In genomic region chr17:40419559-40420331, GRCh38 we compare ENCODE assay signal across 11 cellular contexts. TPM values are rescaled to one million over a fixed set of nuclear protein-coding genes. Genes with fewer than 3 reads are reported as not detected.
DNase-seq lines count a peak whose midpoint lies in the region; ATAC-seq and TF ChIP-seq lines count a peak whose summit lies in the region.
"Had no signal": no experiment of that assay in that cellular context is flagged by ENCODE, and none has a peak within 500 bp of the region (broad histone marks: within the 10 kb centered on the region; RNA-seq: fewer than 3 reads in every experiment).

No MANE protein-coding gene starts in this region.

- CTCF ChIA-PET in Calu3 (lab: Charles Lee) = interaction anchor here (0.5 to 18.0 kb wide), 23 partner anchors 9 to 697 kb away, joined by 3 to 498 read pairs (median 5); partner anchors contain the start of genes GJD3 and PSMD3
- CTCF ChIA-PET in activated B cell treated with CpG ODN at 0.5 μM for 24 hours (lab: Charles Lee) = no interaction called here
- CTCF ChIA-PET in naive thymus-derived CD4-positive, alpha-beta T cell (lab: Charles Lee) = interaction anchor here (0.6 to 1.3 kb wide), 2 partner anchors 84 to 196 kb away, joined by 3 to 4 read pairs; no protein-coding TSS in a partner anchor

- H3K27me3 ChIP-seq in naive thymus-derived CD4-positive, alpha-beta T cell (ENCODE audit: control insufficient read depth in 2 of 2, insufficient read depth in 2 of 2, low read length in 2 of 2) = peaks cover 0 to 5% of the 10 kb centered on the region in 2 donors

- H3K36me3 Mint-ChIP-seq in Calu3 (ENCODE audit: insufficient read depth, unreplicated experiment) = peaks cover 49% of the 10 kb centered on the region
- H3K36me3 Mint-ChIP-seq in IgD-negative memory B cell = no peaks in the 10 kb centered on the region
- H3K36me3 Mint-ChIP-seq in activated B cell treated with CpG ODN at 0.5 μM for 24 hours (ENCODE audit: low read depth) = peaks cover 5% of the 10 kb centered on the region
- H3K36me3 Mint-ChIP-seq in naive thymus-derived CD4-positive, alpha-beta T cell = peaks cover 0 to 10% (median 0%) of the 10 kb centered on the region in 5 donors

- H3K4me1 Mint-ChIP-seq in Calu3 (ENCODE audit: low read depth, unreplicated experiment) (peaks cover 42% of the 10 kb centered on the region), IgD-negative memory B cell (peaks cover 13 to 18% (median 16%) of the 10 kb centered on the region in 3 donors), activated B cell treated with CpG ODN at 0.5 μM for 24 hours (peaks cover 24% of the 10 kb centered on the region)
- H3K4me1 Mint-ChIP-seq in naive thymus-derived CD4-positive, alpha-beta T cell = peaks cover 6 to 35% (median 23%) of the 10 kb centered on the region in 7 donors

- POLR2A ChIA-PET in activated B cell treated with CpG ODN at 0.5 μM for 24 hours (lab: Charles Lee) = interaction anchor here (0.5 to 0.7 kb wide), 2 partner anchors 86 to 197 kb away, joined by 3 to 4 read pairs; no protein-coding TSS in a partner anchor
- POLR2A ChIA-PET in naive thymus-derived CD4-positive, alpha-beta T cell (lab: Charles Lee) = interaction anchor here (0.6 kb wide), 1 partner anchor 12 kb away, joined by 3 read pairs; no protein-coding TSS in a partner anchor

- ATAC-seq in activated B cell treated with CpG ODN at 0.5 μM for 24 hours (ENCODE audit: low read depth) (no peak), HG02840 (IDR thresholded peaks at IDR 0.05; ENCODE audit: low FRiP score, unreplicated experiment) (no peak)
- no peak for ATAC-seq in naive thymus-derived CD4-positive, alpha-beta T cell

- H3K4me1 ChIP-seq in naive thymus-derived CD4-positive, alpha-beta T cell (ENCODE audit: control insufficient read depth in 2 of 2, insufficient read depth in 2 of 2, low read length in 2 of 2) = peaks cover 0 to 16% of the 10 kb centered on the region in 2 donors

- peak overlapping the region; percentile 2 for H3K4me3 Mint-ChIP-seq in Calu3 (ENCODE audit: low read depth, unreplicated experiment)
- H3K4me3 Mint-ChIP-seq in IgD-negative memory B cell = peak overlapping the region; percentile 64 to 93 (median 80)
- H3K4me3 Mint-ChIP-seq in activated B cell treated with CpG ODN at 0.5 μM for 24 hours = peak overlapping the region; percentile 61
- H3K4me3 Mint-ChIP-seq in naive thymus-derived CD4-positive, alpha-beta T cell = peak overlapping the region; percentile 60 to 85 (median 76)

- H3K27me3 Mint-ChIP-seq in Calu3 (ENCODE audit: unreplicated experiment) (no peaks in the 10 kb centered on the region), IgD-negative memory B cell (peaks cover 2% of the 10 kb centered on the region), activated B cell treated with CpG ODN at 0.5 μM for 24 hours (no peaks in the 10 kb centered on the region)
- H3K27me3 Mint-ChIP-seq in naive thymus-derived CD4-positive, alpha-beta T cell = peaks cover 0 to 2% (median 0%) of the 10 kb centered on the region in 5 donors

- H3K9me3 ChIP-seq in naive thymus-derived CD4-positive, alpha-beta T cell (ENCODE audit: control insufficient read depth in 2 of 3, low read length in 3 of 3) = no peaks in the 10 kb centered on the region
- H3K9me3 ChIP-seq: esophagus muscularis mucosa had no signal

- DNase-seq in Calu3 = peak; percentile 71
- no peak for DNase-seq in activated B cell treated with CpG ODN at 0.5 μM for 24 hours
- peak in 2 of 9 donors; percentile 21 to 29 for DNase-seq in naive thymus-derived CD4-positive, alpha-beta T cell
- DNase-seq in GM19240 (ENCODE audit: insufficient read length, low spot score) = no peak
- no peak for DNase-seq in AG08396 (ENCODE audit: low spot score)
- DNase-seq: activated gamma-delta T cell treated with Interleukin-2 at 50 U/mL for 16 hours had no signal

- H3K27ac Mint-ChIP-seq in Calu3 (ENCODE audit: unreplicated experiment) = peak overlapping the region; percentile 34
- peak overlapping the region in 1 of 3 donors; percentile 20 for H3K27ac Mint-ChIP-seq in IgD-negative memory B cell
- no peak overlapping the region for H3K27ac Mint-ChIP-seq in activated B cell treated with CpG ODN at 0.5 μM for 24 hours
- peak overlapping the region in 8 of 9 donors; percentile 15 to 89 (median 80) for H3K27ac Mint-ChIP-seq in naive thymus-derived CD4-positive, alpha-beta T cell

- intact Hi-C loops in Calu3 (cut with micrococcal nuclease; ENCODE audit: unreplicated experiment) (loop anchor here (5.0 to 10.0 kb wide), 5 partner anchors 113 to 797 kb away; partner anchors contain the start of genes ERBB2, LRRC3C and ORMDL3), activated B cell treated with CpG ODN at 0.5 μM for 24 hours (cut with micrococcal nuclease) (loop anchor here (5.0 to 10.0 kb wide), 5 partner anchors 113 to 1248 kb away; partner anchors contain the start of gene CDC6)
- intact Hi-C loops in naive thymus-derived CD4-positive, alpha-beta T cell (cut with micrococcal nuclease) = loop anchor here in 1 of 2 donors (5.0 kb wide), 3 partner anchors 102 to 202 kb away; partner anchors contain the start of genes CDC6 and WIPF2

- no peak for TF ChIP-seq CTCF in Calu3 (IDR thresholded peaks at IDR 0.05; ENCODE audit: unreplicated experiment)
- no peak for TF ChIP-seq CTCF in activated B cell treated with CpG ODN at 0.5 μM for 24 hours (IDR thresholded peaks at IDR 0.05)

- no peak overlapping the region for H3K27ac ChIP-seq in naive thymus-derived CD4-positive, alpha-beta T cell (ENCODE audit: low read depth, low read length)

- H3K36me3 ChIP-seq in naive thymus-derived CD4-positive, alpha-beta T cell (ENCODE audit: control insufficient read depth in 2 of 3, insufficient read depth in 3 of 3, low read length in 3 of 3) = no peaks in the 10 kb centered on the region
- H3K36me3 ChIP-seq: esophagus muscularis mucosa had no signal

- no peaks in the 10 kb centered on the region for H3K9me3 Mint-ChIP-seq in Calu3 (ENCODE audit: low read depth, unreplicated experiment)
- H3K9me3 Mint-ChIP-seq in IgD-negative memory B cell = no peaks in the 10 kb centered on the region
- no peaks in the 10 kb centered on the region for H3K9me3 Mint-ChIP-seq in activated B cell treated with CpG ODN at 0.5 μM for 24 hours
- no peaks in the 10 kb centered on the region for H3K9me3 Mint-ChIP-seq in naive thymus-derived CD4-positive, alpha-beta T cell

- no peak overlapping the region for H3K4me3 ChIP-seq in naive thymus-derived CD4-positive, alpha-beta T cell (ENCODE audit: low read length)
- H3K4me3 ChIP-seq: esophagus muscularis mucosa, lung had no signal

- no TSS peak for BruUV-seq in Calu3 (replicated peaks; lab: Mats Ljungman, UMichigan)

RNA-seq across cellular contexts. Expression of gene TOP2A, which starts 2.0 kb away (rescaled TPM):
- total RNA-seq in Calu3 (2022) (1,389 and 1,672 TPM in 2 replicates), activated B cell treated with CpG ODN at 0.5 μM for 24 hours (5.3 and 6.6 TPM in 2 replicates)
- not detected for polyA plus RNA-seq in IgD-negative memory B cell
- total RNA-seq in naive thymus-derived CD4-positive, alpha-beta T cell = 100 to 1,000 TPM in 1 of 5 experiments, 1 to 10 TPM in 3, under 1 TPM in 1; 0.54 to 273 (median 1.2) TPM
- polyA plus RNA-seq in naive thymus-derived CD4-positive, alpha-beta T cell = not detected

RNA-seq across cellular contexts. Expression of gene IGFBP4, which starts 23.5 kb away (rescaled TPM):
- total RNA-seq in Calu3 (2022) = 33.9 and 39.2 TPM in 2 replicates
- polyA plus RNA-seq in IgD-negative memory B cell = 3.0 TPM
- 17.2 and 18.0 TPM in 2 replicates for total RNA-seq in activated B cell treated with CpG ODN at 0.5 μM for 24 hours
- total RNA-seq in naive thymus-derived CD4-positive, alpha-beta T cell = 100 to 1,000 TPM in 1 of 5 experiments, 1 to 10 TPM in 4; 1.5 to 116 (median 1.9) TPM
- polyA plus RNA-seq in naive thymus-derived CD4-positive, alpha-beta T cell = 1 to 10 TPM in 1 of 2 donors, under 1 TPM in 1; 0.45 to 1.0 TPM

RNA-seq across cellular contexts. Expression of gene GJD3, which starts 55.2 kb away (rescaled TPM):
- 0.44 and 0.71 TPM in 2 replicates for total RNA-seq in Calu3 (2022)
- not detected for polyA plus RNA-seq in IgD-negative memory B cell
- total RNA-seq in activated B cell treated with CpG ODN at 0.5 μM for 24 hours = not detected in 2 replicates
- total RNA-seq in naive thymus-derived CD4-positive, alpha-beta T cell = under 1 TPM in 1 of 5 experiments, not detected in 4; 0.27 TPM
- polyA plus RNA-seq in naive thymus-derived CD4-positive, alpha-beta T cell = not detected
- total RNA-seq: urinary bladder had no signal

Comparison
In these comparisons a context has a peak if more than half of its experiments do, and no peak if none do; other contexts are left out.
1. H3K4me3 Mint-ChIP-seq: peak in every context shown above with its lines; median percentile 80 in IgD-negative memory B cell; 76 in naive thymus-derived CD4-positive, alpha-beta T cell; 61 in activated B cell treated with CpG ODN at 0.5 μM for 24 hours; 2 in Calu3.